Comparison of ENCODE assay signal across 1 cellular context in the genomic region with DNA sequence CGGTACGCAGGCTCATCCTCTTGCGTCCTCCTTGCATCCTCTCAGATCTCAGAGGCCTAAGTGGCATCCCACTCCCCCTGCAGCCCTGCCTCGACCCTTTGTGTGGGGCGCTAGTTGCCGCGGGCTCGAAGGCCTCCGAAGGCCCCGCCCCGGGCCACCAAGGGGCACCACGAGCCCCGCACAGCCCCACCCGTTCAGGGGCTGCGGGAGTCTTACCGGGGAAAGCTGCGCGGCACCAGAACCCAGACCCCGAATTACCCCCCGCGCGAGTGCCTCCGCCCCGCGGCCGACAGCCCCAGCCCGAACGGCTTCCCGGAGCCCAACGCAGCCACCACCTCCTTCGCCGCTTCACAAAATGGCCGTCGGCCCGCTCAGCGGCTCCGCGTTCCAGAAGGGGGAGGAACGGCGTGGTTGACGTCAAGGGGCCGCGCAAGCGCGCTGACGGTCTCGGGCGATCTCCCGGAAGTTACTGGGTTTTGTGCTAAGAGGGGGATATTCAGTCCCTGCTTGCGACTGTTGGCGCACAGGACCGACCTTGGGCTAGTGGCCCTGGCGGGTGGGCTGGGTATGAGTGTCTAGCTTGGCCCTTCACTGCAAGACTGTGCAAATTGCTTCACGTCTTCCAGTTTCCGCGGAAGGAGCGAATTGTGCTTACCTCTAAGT.
TF ChIP-seq lines count a peak whose summit lies in the region.

Gene CPNE1, minus strand, starts transcription at position 357 of the 663 bp plus-strand sequence. CDS start 31,977 bp downstream, outside the sequence.
Gene RBM12, minus strand, starts transcription at position 357 of the 663 bp plus-strand sequence. CDS start 9,578 bp downstream, outside the sequence.

TF ChIP-seq in HEK293, 187 proteins besides CTCF, POLR2A, EP300 and RAD21 (continued from another document and continues in another):
- TF ChIP-seq HOXA7 (CRISPR knock-in tag; IDR thresholded peaks at IDR 0.05; ENCODE audit: borderline replicate concordance) (no peak), ZNF350 (tag by site-specific recombination; IDR thresholded peaks at IDR 0.05) (no peak), FEZF1 (tag by site-specific recombination; IDR thresholded peaks at IDR 0.05) (no peak), ZFP3 (tag by site-specific recombination; IDR thresholded peaks at IDR 0.05; ENCODE audit: low read depth) (no peak), ZNF624 (tag by site-specific recombination; IDR thresholded peaks at IDR 0.05) (no peak), ZNF394 (tag by site-specific recombination; IDR thresholded peaks at IDR 0.05; ENCODE audit: borderline replicate concordance) (no peak), ZNF514 (tag by site-specific recombination; IDR thresholded peaks at IDR 0.05) (no peak), KLF7 (tag by site-specific recombination; IDR thresholded peaks at IDR 0.05; ENCODE audit: borderline replicate concordance) (no peak), SCRT1 (tag by site-specific recombination; IDR thresholded peaks at IDR 0.05; ENCODE audit: borderline replicate concordance) (no peak), PRDM10 (tag by site-specific recombination; IDR thresholded peaks at IDR 0.05) (peak; percentile 99), ZNF138 (tag by site-specific recombination; IDR thresholded peaks at IDR 0.05; ENCODE audit: borderline replicate concordance) (0 out of 2 replicates have a peak, but pooled peaks have one; percentile 11), AEBP2 (tag by site-specific recombination; IDR thresholded peaks at IDR 0.05; ENCODE audit: borderline replicate concordance) (no peak), ZNF311 (tag by site-specific recombination; IDR thresholded peaks at IDR 0.05; ENCODE audit: borderline replicate concordance) (no peak), HOXD13 (CRISPR knock-in tag; IDR thresholded peaks at IDR 0.05; ENCODE audit: borderline replicate concordance) (no peak), ZNF174 (tag by site-specific recombination; IDR thresholded peaks at IDR 0.05) (no peak), ZNF692 (tag by site-specific recombination; IDR thresholded peaks at IDR 0.05) (peak; percentile 77; the same call in 1 of the 2 replicates), ZSCAN30 (tag by site-specific recombination; IDR thresholded peaks at IDR 0.05) (peak; percentile 37; the same call in 1 of the 2 replicates), KLF1 (tag by site-specific recombination; IDR thresholded peaks at IDR 0.05) (peak; percentile 88), ZNF513 (tag by site-specific recombination; IDR thresholded peaks at IDR 0.05) (no peak), GLIS1 (tag by site-specific recombination; IDR thresholded peaks at IDR 0.05) (peak; percentile 77), ZNF223 (tag by site-specific recombination; IDR thresholded peaks at IDR 0.05) (no peak), ZNF211 (tag by site-specific recombination; IDR thresholded peaks at IDR 0.05; ENCODE audit: low read depth) (no peak), ZNF302 (tag by site-specific recombination; IDR thresholded peaks at IDR 0.05; ENCODE audit: low read depth) (no peak), ZNF202 (tag by site-specific recombination; IDR thresholded peaks at IDR 0.05; ENCODE audit: borderline replicate concordance) (no peak), ZNF830 (tag by site-specific recombination; IDR thresholded peaks at IDR 0.05; ENCODE audit: low read depth) (no peak), ZNF600 (tag by site-specific recombination; IDR thresholded peaks at IDR 0.05) (no peak), ZNF266 (tag by site-specific recombination; IDR thresholded peaks at IDR 0.05; ENCODE audit: low read depth) (no peak), ZNF423 (tag by site-specific recombination; IDR thresholded peaks at IDR 0.05) (no peak), ZEB2 (tag by site-specific recombination; IDR thresholded peaks at IDR 0.05) (peak; percentile 55; the same call in 1 of the 2 replicates), ZBTB7A (tag by site-specific recombination; IDR thresholded peaks at IDR 0.05; ENCODE audit: low read depth) (no peak; the same call in 1 of the 2 replicates), ZSCAN23 (tag by site-specific recombination; IDR thresholded peaks at IDR 0.05) (no peak)
- TF ChIP-seq, protein P1, sequence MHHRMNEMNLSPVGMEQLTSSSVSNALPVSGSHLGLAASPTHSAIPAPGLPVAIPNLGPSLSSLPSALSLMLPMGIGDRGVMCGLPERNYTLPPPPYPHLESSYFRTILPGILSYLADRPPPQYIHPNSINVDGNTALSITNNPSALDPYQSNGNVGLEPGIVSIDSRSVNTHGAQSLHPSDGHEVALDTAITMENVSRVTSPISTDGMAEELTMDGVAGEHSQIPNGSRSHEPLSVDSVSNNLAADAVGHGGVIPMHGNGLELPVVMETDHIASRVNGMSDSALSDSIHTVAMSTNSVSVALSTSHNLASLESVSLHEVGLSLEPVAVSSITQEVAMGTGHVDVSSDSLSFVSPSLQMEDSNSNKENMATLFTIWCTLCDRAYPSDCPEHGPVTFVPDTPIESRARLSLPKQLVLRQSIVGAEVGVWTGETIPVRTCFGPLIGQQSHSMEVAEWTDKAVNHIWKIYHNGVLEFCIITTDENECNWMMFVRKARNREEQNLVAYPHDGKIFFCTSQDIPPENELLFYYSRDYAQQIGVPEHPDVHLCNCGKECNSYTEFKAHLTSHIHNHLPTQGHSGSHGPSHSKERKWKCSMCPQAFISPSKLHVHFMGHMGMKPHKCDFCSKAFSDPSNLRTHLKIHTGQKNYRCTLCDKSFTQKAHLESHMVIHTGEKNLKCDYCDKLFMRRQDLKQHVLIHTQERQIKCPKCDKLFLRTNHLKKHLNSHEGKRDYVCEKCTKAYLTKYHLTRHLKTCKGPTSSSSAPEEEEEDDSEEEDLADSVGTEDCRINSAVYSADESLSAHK (tag by site-specific recombination; IDR thresholded peaks at IDR 0.05), result no peak
- TF ChIP-seq, protein P2, sequence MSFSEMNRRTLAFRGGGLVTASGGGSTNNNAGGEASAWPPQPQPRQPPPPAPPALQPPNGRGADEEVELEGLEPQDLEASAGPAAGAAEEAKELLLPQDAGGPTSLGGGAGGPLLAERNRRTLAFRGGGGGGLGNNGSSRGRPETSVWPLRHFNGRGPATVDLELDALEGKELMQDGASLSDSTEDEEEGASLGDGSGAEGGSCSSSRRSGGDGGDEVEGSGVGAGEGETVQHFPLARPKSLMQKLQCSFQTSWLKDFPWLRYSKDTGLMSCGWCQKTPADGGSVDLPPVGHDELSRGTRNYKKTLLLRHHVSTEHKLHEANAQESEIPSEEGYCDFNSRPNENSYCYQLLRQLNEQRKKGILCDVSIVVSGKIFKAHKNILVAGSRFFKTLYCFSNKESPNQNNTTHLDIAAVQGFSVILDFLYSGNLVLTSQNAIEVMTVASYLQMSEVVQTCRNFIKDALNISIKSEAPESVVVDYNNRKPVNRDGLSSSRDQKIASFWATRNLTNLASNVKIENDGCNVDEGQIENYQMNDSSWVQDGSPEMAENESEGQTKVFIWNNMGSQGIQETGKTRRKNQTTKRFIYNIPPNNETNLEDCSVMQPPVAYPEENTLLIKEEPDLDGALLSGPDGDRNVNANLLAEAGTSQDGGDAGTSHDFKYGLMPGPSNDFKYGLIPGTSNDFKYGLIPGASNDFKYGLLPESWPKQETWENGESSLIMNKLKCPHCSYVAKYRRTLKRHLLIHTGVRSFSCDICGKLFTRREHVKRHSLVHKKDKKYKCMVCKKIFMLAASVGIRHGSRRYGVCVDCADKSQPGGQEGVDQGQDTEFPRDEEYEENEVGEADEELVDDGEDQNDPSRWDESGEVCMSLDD (tag by site-specific recombination; IDR thresholded peaks at IDR 0.05), result peak; percentile 44; the same call in 1 of the 2 replicates
- TF ChIP-seq, protein P3, sequence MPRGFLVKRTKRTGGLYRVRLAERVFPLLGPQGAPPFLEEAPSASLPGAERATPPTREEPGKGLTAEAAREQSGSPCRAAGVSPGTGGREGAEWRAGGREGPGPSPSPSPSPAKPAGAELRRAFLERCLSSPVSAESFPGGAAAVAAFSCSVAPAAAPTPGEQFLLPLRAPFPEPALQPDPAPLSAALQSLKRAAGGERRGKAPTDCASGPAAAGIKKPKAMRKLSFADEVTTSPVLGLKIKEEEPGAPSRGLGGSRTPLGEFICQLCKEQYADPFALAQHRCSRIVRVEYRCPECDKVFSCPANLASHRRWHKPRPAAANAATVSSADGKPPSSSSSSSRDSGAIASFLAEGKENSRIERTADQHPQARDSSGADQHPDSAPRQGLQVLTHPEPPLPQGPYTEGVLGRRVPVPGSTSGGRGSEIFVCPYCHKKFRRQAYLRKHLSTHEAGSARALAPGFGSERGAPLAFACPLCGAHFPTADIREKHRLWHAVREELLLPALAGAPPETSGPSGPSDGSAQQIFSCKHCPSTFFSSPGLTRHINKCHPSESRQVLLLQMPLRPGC (tag by site-specific recombination; IDR thresholded peaks at IDR 0.05), result peak; percentile 80
- TF ChIP-seq, protein P4, sequence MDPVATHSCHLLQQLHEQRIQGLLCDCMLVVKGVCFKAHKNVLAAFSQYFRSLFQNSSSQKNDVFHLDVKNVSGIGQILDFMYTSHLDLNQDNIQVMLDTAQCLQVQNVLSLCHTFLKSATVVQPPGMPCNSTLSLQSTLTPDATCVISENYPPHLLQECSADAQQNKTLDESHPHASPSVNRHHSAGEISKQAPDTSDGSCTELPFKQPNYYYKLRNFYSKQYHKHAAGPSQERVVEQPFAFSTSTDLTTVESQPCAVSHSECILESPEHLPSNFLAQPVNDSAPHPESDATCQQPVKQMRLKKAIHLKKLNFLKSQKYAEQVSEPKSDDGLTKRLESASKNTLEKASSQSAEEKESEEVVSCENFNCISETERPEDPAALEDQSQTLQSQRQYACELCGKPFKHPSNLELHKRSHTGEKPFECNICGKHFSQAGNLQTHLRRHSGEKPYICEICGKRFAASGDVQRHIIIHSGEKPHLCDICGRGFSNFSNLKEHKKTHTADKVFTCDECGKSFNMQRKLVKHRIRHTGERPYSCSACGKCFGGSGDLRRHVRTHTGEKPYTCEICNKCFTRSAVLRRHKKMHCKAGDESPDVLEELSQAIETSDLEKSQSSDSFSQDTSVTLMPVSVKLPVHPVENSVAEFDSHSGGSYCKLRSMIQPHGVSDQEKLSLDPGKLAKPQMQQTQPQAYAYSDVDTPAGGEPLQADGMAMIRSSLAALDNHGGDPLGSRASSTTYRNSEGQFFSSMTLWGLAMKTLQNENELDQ (tag by site-specific recombination; IDR thresholded peaks at IDR 0.05; ENCODE audit: low read depth), result no peak
